Comparison of ENCODE assay signal across 18 cellular contexts in the genomic region with DNA sequence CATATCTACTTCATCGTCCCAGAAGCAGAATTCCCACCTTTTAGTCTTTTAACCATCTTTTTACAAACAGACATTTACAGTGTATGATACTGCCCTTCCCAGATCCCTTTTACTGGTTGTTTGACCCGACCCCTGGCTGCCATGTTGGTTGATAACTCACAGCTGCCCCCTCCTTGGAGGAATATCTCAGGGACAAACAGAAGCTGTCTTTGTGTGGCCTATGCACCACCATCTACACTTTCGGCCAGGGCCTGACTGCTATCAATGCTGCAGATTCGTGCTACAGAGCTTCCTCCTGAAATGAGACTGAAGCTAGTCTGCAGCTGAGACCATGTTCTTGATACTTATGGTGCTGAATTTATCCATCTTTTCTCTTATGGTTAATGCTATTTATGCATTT. TPM values are rescaled to one million over a fixed set of nuclear protein-coding genes. Genes with fewer than 3 reads are reported as not detected.
A peak's percentile ranks its signal among the peaks of the same experiment; 100 is the strongest.
DNase-seq lines count a peak whose midpoint lies in the region; ATAC-seq and TF ChIP-seq lines count a peak whose summit lies in the region.
"Had no signal": no experiment of that assay in that cellular context is flagged by ENCODE, and none has a peak within 500 bp of the region (broad histone marks: within the 10 kb centered on the region; RNA-seq: fewer than 3 reads in every experiment).

No MANE protein-coding gene starts in this region.

- H3K4me1 ChIP-seq in right cardiac atrium (ENCODE audit: control insufficient read depth, insufficient read depth, low read length) (no peaks in the 10 kb centered on the region), skeletal muscle satellite cell (ENCODE audit: control insufficient read depth, insufficient read depth, low read length) (no peaks in the 10 kb centered on the region)
- H3K4me1 ChIP-seq: thyroid gland had no signal

- H3K27me3 Mint-ChIP-seq in mesothelial cell of epicardium (ENCODE audit: low read depth): no peaks in the 10 kb centered on the region

- peak overlapping the region; percentile 29 for H2AFZ ChIP-seq in SU-DHL-6 (ENCODE audit: low read depth, low read length, severe bottlenecking)

- no peak overlapping the region for H3K27ac ChIP-seq in SU-DHL-6 (ENCODE audit: low read depth, low read length)
- H3K27ac ChIP-seq in right cardiac atrium (ENCODE audit: low read length): no peak overlapping the region
- H3K27ac ChIP-seq: A549, coronary artery, epithelial cell of prostate, thyroid gland had no signal

- DNase-seq in Right ventricle myocardium superior: no peak
- no peak for DNase-seq in Right ventricle myocardium inferior (ENCODE audit: missing footprints)
- no peak for DNase-seq in right cardiac atrium
- no peak for DNase-seq in mesothelial cell of epicardium (ENCODE audit: low spot score in 2 of 2, unreplicated experiment in 2 of 2)
- DNase-seq in NCI-H345 (lab: John Stamatoyannopoulos, UW): no peak
- DNase-seq: activated CD4-positive, alpha-beta T cell treated with anti-CD3 and anti-CD28 coated beads, Interleukin-2, amount 50 U/mL, for 48 hours; CD8-positive, alpha-beta memory T cell; MM.1S; naive thymus-derived CD4-positive, alpha-beta T cell; NCI-H2081; NCI-H526 treated with DMSO at 0.1 percent for 48 hours; thyroid gland had no signal

- TF ChIP-seq CTCF in SU-DHL-6 (IDR thresholded peaks at IDR 0.05; ENCODE audit: insufficient read depth, low read length, poor library complexity, severe bottlenecking) (no peak), mesothelial cell of epicardium (IDR thresholded peaks at IDR 0.05; ENCODE audit: unreplicated experiment) (no peak)

- H3K4me2 ChIP-seq in SU-DHL-6 (ENCODE audit: low read depth, low read length, poor library complexity, severe bottlenecking) (no peak overlapping the region), skeletal muscle satellite cell (ENCODE audit: low read length) (peak overlapping the region; percentile 72)
- H3K4me2 ChIP-seq: A549 had no signal

- no peak overlapping the region for H3K4me3 Mint-ChIP-seq in mesothelial cell of epicardium
- H3K4me3 Mint-ChIP-seq: naive thymus-derived CD4-positive, alpha-beta T cell had no signal

- no peaks in the 10 kb centered on the region for H3K9me3 Mint-ChIP-seq in mesothelial cell of epicardium
- H3K9me3 Mint-ChIP-seq: CD8-positive, alpha-beta memory T cell; naive thymus-derived CD4-positive, alpha-beta T cell had no signal

- H3K4me1 Mint-ChIP-seq in mesothelial cell of epicardium: no peaks in the 10 kb centered on the region
- H3K4me1 Mint-ChIP-seq: CD8-positive, alpha-beta memory T cell had no signal

- no peak overlapping the region for H3K4me3 ChIP-seq in SU-DHL-6 (ENCODE audit: insufficient read depth, low read length, poor library complexity, severe bottlenecking)
- peak overlapping the region; percentile 12 for H3K4me3 ChIP-seq in right cardiac atrium (ENCODE audit: low read length)
- peak overlapping the region; percentile 26 for H3K4me3 ChIP-seq in skeletal muscle satellite cell (ENCODE audit: low read length)
- H3K4me3 ChIP-seq: A549, coronary artery, thyroid gland had no signal

- H4K20me1 ChIP-seq in SU-DHL-6 (ENCODE audit: low read depth, low read length): no peaks in the 10 kb centered on the region

- no peaks in the 10 kb centered on the region for H3K36me3 Mint-ChIP-seq in mesothelial cell of epicardium
- H3K36me3 Mint-ChIP-seq: CD8-positive, alpha-beta memory T cell had no signal

- H3K36me3 ChIP-seq in SU-DHL-6 (ENCODE audit: low read length): no peaks in the 10 kb centered on the region
- H3K36me3 ChIP-seq in skeletal muscle satellite cell (ENCODE audit: insufficient read depth, low read length): no peaks in the 10 kb centered on the region
- H3K36me3 ChIP-seq: thyroid gland had no signal

- H3K9me3 ChIP-seq in SU-DHL-6 (ENCODE audit: insufficient read depth, low read length): no peaks in the 10 kb centered on the region
- no peaks in the 10 kb centered on the region for H3K9me3 ChIP-seq in right cardiac atrium (ENCODE audit: control insufficient read depth, low read length)
- H3K9me3 ChIP-seq in skeletal muscle satellite cell (replicated peaks; ENCODE audit: low read length): no peaks in the 10 kb centered on the region
- H3K9me3 ChIP-seq: A549, thyroid gland had no signal

- H3K27me3 ChIP-seq in SU-DHL-6 (ENCODE audit: low read length) (no peaks in the 10 kb centered on the region), right cardiac atrium (ENCODE audit: control insufficient read depth, insufficient read depth) (no peaks in the 10 kb centered on the region), skeletal muscle satellite cell (ENCODE audit: control insufficient read depth, insufficient read depth, low read length) (peaks cover under 1% of the 10 kb centered on the region)
- H3K27me3 ChIP-seq: thyroid gland had no signal

- 36% methylated on average over 4 of the region's 4 CpGs for WGBS in right cardiac atrium

- no peak overlapping the region for H3K27ac Mint-ChIP-seq in mesothelial cell of epicardium

- ATAC-seq in Right ventricle myocardium superior (ENCODE audit: poor library complexity) (peak; percentile 29), Right ventricle myocardium inferior (no peak), right cardiac atrium (peak in 1 of 2 donors; percentile 50), HG03432 (IDR thresholded peaks at IDR 0.05; ENCODE audit: unreplicated experiment) (no peak)
- ATAC-seq: A549; naive thymus-derived CD4-positive, alpha-beta T cell had no signal

- H3F3A ChIP-seq in SU-DHL-6 (ENCODE audit: insufficient read depth): peaks cover 17% of the 10 kb centered on the region

- H3K9ac ChIP-seq in SU-DHL-6 (ENCODE audit: low read length) (no peak overlapping the region), skeletal muscle satellite cell (ENCODE audit: low read depth, low read length) (peak overlapping the region; percentile 35)

- intact Hi-C loops in Right ventricle myocardium superior (cut with DNase I) (no loop called here), Right ventricle myocardium inferior (cut with DNase I) (no loop called here), right cardiac atrium (cut with DNase I) (no loop called here)

- H3K79me2 ChIP-seq in SU-DHL-6 (ENCODE audit: insufficient read depth, low read length): no peaks in the 10 kb centered on the region

- no peaks in the 10 kb centered on the region for H3K9me2 ChIP-seq in SU-DHL-6 (replicated peaks; ENCODE audit: insufficient read depth, low read length)

RNA-seq across cellular contexts. Expression of gene POLQ, which starts 6.6 kb away (rescaled TPM):
- 0.43 TPM for total RNA-seq in Right ventricle myocardium superior
- 0.57 TPM for total RNA-seq in Right ventricle myocardium inferior
- under 1 TPM; 0.64 to 0.89 (median 0.69) TPM for total RNA-seq in right cardiac atrium
- polyA plus RNA-seq in right cardiac atrium: 0.16 TPM
- 3.9 and 5.6 TPM in 2 replicates for total RNA-seq in skeletal muscle satellite cell (2012; rRNA removed)
- total RNA-seq in mesothelial cell of epicardium: 4.2 to 6.2 TPM (median 4.9 TPM) in 3 replicates

RNA-seq across cellular contexts. Expression of gene ARGFX, which starts 15.4 kb away (rescaled TPM):
- total RNA-seq in Right ventricle myocardium superior (not detected), Right ventricle myocardium inferior (not detected), right cardiac atrium (not detected), mesothelial cell of epicardium (not detected in 3 replicates)
- polyA plus RNA-seq in right cardiac atrium: not detected
- not detected in 2 replicates for total RNA-seq in skeletal muscle satellite cell (2012; rRNA removed)
- total RNA-seq: CD8-positive, alpha-beta memory T cell; naive thymus-derived CD4-positive, alpha-beta T cell; thyroid gland had no signal
- polyA plus RNA-seq: A549; CD8-positive, alpha-beta memory T cell; naive thymus-derived CD4-positive, alpha-beta T cell had no signal

RNA-seq across cellular contexts. Expression of gene FBXO40, which starts 40.8 kb away (rescaled TPM):
- total RNA-seq in Right ventricle myocardium superior (207 TPM), Right ventricle myocardium inferior (182 TPM), right cardiac atrium (100 to 1,000 TPM; 125 to 258 (median 212) TPM), mesothelial cell of epicardium (not detected in 3 replicates)
- polyA plus RNA-seq in right cardiac atrium: 72.1 TPM
- total RNA-seq in skeletal muscle satellite cell (2012; rRNA removed): under 0.01 TPM in 1 of 2 replicates, not detected in the other
- total RNA-seq: CD8-positive, alpha-beta memory T cell; naive thymus-derived CD4-positive, alpha-beta T cell; thyroid gland had no signal
- polyA plus RNA-seq: A549; CD8-positive, alpha-beta memory T cell had no signal

Comparison
In these comparisons a context has a peak if more than half of its experiments do, and no peak if none do; other contexts are left out.
1. RNA of gene FBXO40, which starts 40.8 kb away (total RNA-seq): 125 to 258 TPM in right cardiac atrium, 207 TPM in Right ventricle myocardium superior (single experiment) and 182 TPM in Right ventricle myocardium inferior (single experiment); not detected in mesothelial cell of epicardium; every median in the first group is over 100 times any median in the second.